Comparison of ENCODE assay signal across 14 cellular contexts in the genomic region with DNA sequence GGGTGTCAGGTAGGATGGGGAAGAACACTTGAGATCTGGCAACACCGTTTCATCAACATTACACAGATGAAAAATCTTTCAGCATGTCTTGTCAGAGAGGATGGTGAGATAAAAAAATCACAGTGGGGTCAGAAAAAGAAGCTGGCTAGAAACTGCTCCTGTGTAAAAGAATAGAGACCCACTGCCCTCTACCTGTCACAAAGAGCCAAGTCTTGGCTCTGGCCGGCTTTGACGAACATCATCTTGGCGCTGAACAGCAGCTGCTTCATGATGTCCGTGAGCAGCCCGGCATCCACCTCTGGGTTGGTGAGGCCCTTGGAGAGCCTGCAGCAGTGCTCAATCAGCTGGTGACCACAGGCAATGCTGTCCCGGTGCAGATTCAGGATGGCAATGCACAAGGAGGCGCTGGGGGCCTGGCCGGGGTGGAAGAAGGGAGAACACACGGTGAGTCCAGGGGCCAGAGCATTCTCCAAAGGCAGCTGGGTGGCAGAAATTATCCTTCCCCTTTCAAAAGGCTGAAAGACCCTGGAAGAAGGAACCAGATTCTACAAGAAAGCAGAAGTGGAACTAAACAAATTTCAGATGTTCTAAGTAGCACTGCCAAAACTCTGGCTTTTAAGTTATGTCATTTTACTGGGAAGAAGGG. TPM values are rescaled to one million over a fixed set of nuclear protein-coding genes. Genes with fewer than 3 reads are reported as not detected.
DNase-seq lines count a peak whose midpoint lies in the region; TF ChIP-seq lines count a peak whose summit lies in the region.
"Had no signal": no experiment of that assay in that cellular context is flagged by ENCODE, and none has a peak within 500 bp of the region (broad histone marks: within the 10 kb centered on the region; RNA-seq: fewer than 3 reads in every experiment).

No MANE protein-coding gene starts in this region.

- H3K4me3 Mint-ChIP-seq in CD14-positive monocyte = peak overlapping the region in 1 of 2 donors; percentile 69
- H3K4me3 Mint-ChIP-seq in neural progenitor cell = no peak overlapping the region
- H3K4me3 Mint-ChIP-seq: natural killer cell treated with Interleukin-12 subunit alpha and Interleukin-12 subunit beta and Interleukin-15 and Interleukin-18, amount 100 ng/mL, for 72 hours; T-cell had no signal

- H3K4me3 ChIP-seq in epithelial cell of proximal tubule (ENCODE audit: low read depth, low read length) = no peak overlapping the region
- no peak overlapping the region for H3K4me3 ChIP-seq in neural progenitor cell
- no peak overlapping the region for H3K4me3 ChIP-seq in ascending aorta
- H3K4me3 ChIP-seq in MM.1S (ENCODE audit: low read length) = no peak overlapping the region
- H3K4me3 ChIP-seq: BLaER1 treated with 17β-estradiol and CSF1 and Interleukin-3, amounts not matched to agents 10 nM and 100 nM had no signal

- H3K36me3 Mint-ChIP-seq in CD14-positive monocyte (peaks cover 73 to 81% of the 10 kb centered on the region in 2 donors), neural progenitor cell (peaks cover 11% of the 10 kb centered on the region)

- no peaks in the 10 kb centered on the region for H3K79me2 ChIP-seq in neural progenitor cell (ENCODE audit: low read depth)
- no peaks in the 10 kb centered on the region for H3K79me2 ChIP-seq in MM.1S (ENCODE audit: low read length)

- H2AFZ ChIP-seq in neural progenitor cell (replicated peaks) (no peak overlapping the region), MM.1S (ENCODE audit: low read length) (no peak overlapping the region)

- H3F3A ChIP-seq in neural progenitor cell (ENCODE audit: low read depth) (no peaks in the 10 kb centered on the region), MM.1S (ENCODE audit: insufficient read depth, low read length) (no peaks in the 10 kb centered on the region)

- intact Hi-C loops in CD14-positive monocyte (cut with micrococcal nuclease) (no loop called here), ascending aorta (cut with DNase I) (no loop called here)

- H3K4me1 ChIP-seq in neural progenitor cell (no peaks in the 10 kb centered on the region), ascending aorta (no peaks in the 10 kb centered on the region), MM.1S (ENCODE audit: low read length) (no peaks in the 10 kb centered on the region)

- H3K9ac ChIP-seq in neural progenitor cell (no peak overlapping the region), MM.1S (ENCODE audit: low read length) (no peak overlapping the region)
- H3K9ac ChIP-seq: BLaER1 treated with 17β-estradiol and CSF1 and Interleukin-3, amounts not matched to agents 10 nM and 100 nM had no signal

- H3K9me2 ChIP-seq in MM.1S (replicated peaks; ENCODE audit: insufficient read depth, low read length) = no peaks in the 10 kb centered on the region

- H4K20me1 ChIP-seq in neural progenitor cell (ENCODE audit: low read depth) (no peaks in the 10 kb centered on the region), MM.1S (ENCODE audit: insufficient read depth, low read length) (no peaks in the 10 kb centered on the region)

- H3K27me3 ChIP-seq in neural progenitor cell (no peaks in the 10 kb centered on the region), ascending aorta (no peaks in the 10 kb centered on the region), MM.1S (replicated peaks; ENCODE audit: insufficient read depth, low read length) (no peaks in the 10 kb centered on the region)
- H3K27me3 ChIP-seq: BLaER1 treated with 17β-estradiol and CSF1 and Interleukin-3, amounts not matched to agents 10 nM and 100 nM had no signal

- peak; percentile 53 for DNase-seq in CD14-positive monocyte (ENCODE audit: low spot score)
- peak; percentile 81 to 92 for DNase-seq in NOMO-1 (lab: John Stamatoyannopoulos, UW; ENCODE audit: unreplicated experiment in 2 of 2)
- no peak for DNase-seq in epithelial cell of proximal tubule (ENCODE audit: low read depth)
- DNase-seq in neural progenitor cell (ENCODE audit: low spot score) = no peak
- DNase-seq in ascending aorta (ENCODE audit: low spot score in 2 of 2) = no peak
- DNase-seq in NCI-H774 (lab: John Stamatoyannopoulos, UW) = no peak
- DNase-seq in MM.1S = no peak
- DNase-seq in epidermal melanocyte (ENCODE audit: insufficient read length, low spot score) = no peak
- DNase-seq: activated CD4-positive, alpha-beta T cell treated with anti-CD3 and anti-CD28 coated beads, Interleukin-2, amount 50 U/mL, for 1 hour; NCI-H1092 treated with DMSO at 0.1 percent for 48 hours; T-cell had no signal

- H3K4me2 ChIP-seq in neural progenitor cell (no peak overlapping the region), MM.1S (ENCODE audit: low read depth, low read length) (no peak overlapping the region)

- H3K9me3 ChIP-seq in neural progenitor cell (ENCODE audit: low read depth) (no peaks in the 10 kb centered on the region), ascending aorta (no peaks in the 10 kb centered on the region), MM.1S (replicated peaks; ENCODE audit: insufficient read depth, low read length) (no peaks in the 10 kb centered on the region)
- H3K9me3 ChIP-seq: BLaER1 treated with 17β-estradiol and CSF1 and Interleukin-3, amounts not matched to agents 10 nM and 100 nM had no signal

- H3K9me3 Mint-ChIP-seq in CD14-positive monocyte (no peaks in the 10 kb centered on the region), neural progenitor cell (no peaks in the 10 kb centered on the region)
- H3K9me3 Mint-ChIP-seq: activated T-helper 2 cell treated with anti-CD3 and anti-CD28 coated beads, Interferon-gamma antibody, Interleukin-2, Interleukin-4, amounts not matched to agents 10 μg/mL and 5 μg/mL and 100 μg/mL, durations not matched to agents 14 hours and 24 hours and 36 hours; natural killer cell treated with Interleukin-12 subunit alpha and Interleukin-12 subunit beta and Interleukin-15 and Interleukin-18, amount 100 ng/mL, for 72 hours; T-cell had no signal

- H3K27ac ChIP-seq in neural progenitor cell = no peak overlapping the region
- H3K27ac ChIP-seq in ascending aorta = no peak overlapping the region
- H3K27ac ChIP-seq in MM.1S (ENCODE audit: low read length) = no peak overlapping the region

- H3K4me1 Mint-ChIP-seq in CD14-positive monocyte (peaks cover 41% of the 10 kb centered on the region), neural progenitor cell (no peaks in the 10 kb centered on the region)
- H3K4me1 Mint-ChIP-seq: T-cell had no signal

- H3K36me3 ChIP-seq in neural progenitor cell (peaks cover 3% of the 10 kb centered on the region), ascending aorta (peaks cover 57 to 85% of the 10 kb centered on the region in 2 donors), MM.1S (replicated peaks; ENCODE audit: insufficient read depth, low read length) (no peaks in the 10 kb centered on the region)

- peak overlapping the region; percentile 51 to 84 (median 74) for H3K27ac Mint-ChIP-seq in CD14-positive monocyte
- peak overlapping the region; percentile 36 for H3K27ac Mint-ChIP-seq in neural progenitor cell
- H3K27ac Mint-ChIP-seq: activated T-helper 2 cell treated with anti-CD3 and anti-CD28 coated beads, Interferon-gamma antibody, Interleukin-2, Interleukin-4, amounts not matched to agents 10 μg/mL and 5 μg/mL and 100 μg/mL, durations not matched to agents 14 hours and 24 hours and 36 hours; natural killer cell treated with Interleukin-12 subunit alpha and Interleukin-12 subunit beta and Interleukin-15 and Interleukin-18, amount 100 ng/mL, for 72 hours; T-cell had no signal

- H3K27me3 Mint-ChIP-seq in CD14-positive monocyte (ENCODE audit: low read depth in 3 of 3) (peaks cover 0 to 2% (median 0%) of the 10 kb centered on the region in 3 donors), neural progenitor cell (ENCODE audit: insufficient read depth, low read depth) (peaks cover 4% of the 10 kb centered on the region)
- H3K27me3 Mint-ChIP-seq: natural killer cell treated with Interleukin-12 subunit alpha and Interleukin-12 subunit beta and Interleukin-15 and Interleukin-18, amount 100 ng/mL, for 72 hours; T-cell had no signal

- TF ChIP-seq CTCF in CD14-positive monocyte (IDR thresholded peaks at IDR 0.05) (no peak), epithelial cell of proximal tubule (conservative IDR thresholded peaks at IDR 0.05; ENCODE audit: low read depth, low read length) (peak; percentile 13), neural progenitor cell (IDR thresholded peaks at IDR 0.05) (no peak), ascending aorta (IDR thresholded peaks at IDR 0.05) (no peak), MM.1S (IDR thresholded peaks at IDR 0.05; ENCODE audit: low read length) (no peak)

RNA-seq across cellular contexts. Expression of a gene that starts 50.2 kb away (rescaled TPM):
- 1 to 10 TPM; 1.0 to 2.3 TPM for polyA plus RNA-seq in CD14-positive monocyte
- total RNA-seq in epithelial cell of proximal tubule (11.4 and 11.9 TPM in 2 replicates), neural progenitor cell (ENCODE audit: low replicate concordance) (18.3 and 22.3 TPM in 2 replicates), ascending aorta (19.3 TPM)

RNA-seq across cellular contexts. Expression of a gene that starts 53.4 kb away (rescaled TPM):
- 10 to 100 TPM in 1 of 2 donors, 1 to 10 TPM in 1; 9.4 to 11.6 TPM for polyA plus RNA-seq in CD14-positive monocyte
- total RNA-seq in epithelial cell of proximal tubule (6.2 and 6.3 TPM in 2 replicates), neural progenitor cell (ENCODE audit: low replicate concordance) (33.6 and 50.5 TPM in 2 replicates), ascending aorta (not detected)

Comparison
In these comparisons a context has a peak if more than half of its experiments do, and no peak if none do; other contexts are left out.
1. DNase-seq: peak in CD14-positive monocyte (single experiment) and NOMO-1 (2 of 2); none in epithelial cell of proximal tubule (single experiment), neural progenitor cell (single experiment), ascending aorta (0 of 2), NCI-H774 (single experiment), MM.1S (single experiment) and epidermal melanocyte (single experiment).